In the genomic region with DNA sequence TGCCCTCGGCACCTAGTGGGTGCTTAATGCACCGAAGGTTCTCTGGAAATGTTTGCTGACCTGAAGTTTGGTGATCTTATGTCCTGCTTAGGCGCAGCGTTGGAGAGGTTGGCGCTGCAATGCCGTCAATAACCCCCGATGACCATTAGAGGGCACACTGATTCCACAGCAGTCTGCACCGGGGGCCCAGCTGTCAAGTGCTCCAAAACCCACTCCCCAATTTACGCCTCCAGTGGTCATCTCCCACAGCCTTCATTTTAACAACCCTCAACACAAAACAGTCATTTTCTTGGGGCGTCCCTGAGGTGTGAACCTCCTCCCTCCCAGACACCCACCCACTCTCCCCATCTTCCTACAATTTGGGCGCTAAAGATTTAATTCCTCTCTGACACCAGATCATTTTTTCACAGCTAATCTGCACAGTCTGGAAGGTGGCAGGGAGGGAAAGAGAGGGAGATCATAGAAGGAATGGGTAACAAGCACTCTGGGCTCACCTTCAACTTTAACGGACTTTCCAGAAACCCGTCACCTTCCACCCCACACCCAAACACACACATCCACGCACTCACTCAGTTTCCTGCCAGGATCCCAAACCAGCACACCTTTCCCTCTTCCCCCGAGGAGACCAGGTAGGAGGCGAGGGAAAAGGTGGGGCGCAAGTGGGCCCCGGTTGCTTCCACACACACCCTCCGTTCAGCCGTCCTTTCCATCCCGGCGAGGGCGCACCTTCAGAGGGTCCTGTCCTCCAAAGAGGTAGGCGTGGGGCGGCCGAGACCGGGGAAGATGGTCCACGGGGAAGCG, we compare ENCODE assay signal across 9 cellular contexts. TPM values are rescaled to one million over a fixed set of nuclear protein-coding genes. Genes with fewer than 3 reads are reported as not detected.
A peak's percentile ranks its signal among the peaks of the same experiment; 100 is the strongest.
DNase-seq lines count a peak whose midpoint lies in the region; ATAC-seq and TF ChIP-seq lines count a peak whose summit lies in the region.
"Had no signal": no experiment of that assay in that cellular context is flagged by ENCODE, and none has a peak within 500 bp of the region (broad histone marks: within the 10 kb centered on the region; RNA-seq: fewer than 3 reads in every experiment).

No MANE protein-coding gene starts in this region.

- H3K4me3 Mint-ChIP-seq in CD8-positive, alpha-beta memory T cell, result peak overlapping the region; percentile 65 to 92 (median 80)
- H3K4me3 Mint-ChIP-seq in progenitor cell of endocrine pancreas (ENCODE audit: low read depth), result peak overlapping the region; percentile 60

- peak overlapping the region; percentile 86 for H3K9ac ChIP-seq in adipocyte (ENCODE audit: low read length)

- H3K36me3 Mint-ChIP-seq in CD8-positive, alpha-beta memory T cell, result peaks cover 0 to 1% (median 0%) of the 10 kb centered on the region in 3 donors
- H3K36me3 Mint-ChIP-seq in progenitor cell of endocrine pancreas (ENCODE audit: insufficient read depth), result no peaks in the 10 kb centered on the region

- intact Hi-C loops in left ventricle myocardium superior (cut with micrococcal nuclease), result loop anchor here (5.0 kb wide), 1 partner anchor 94 kb away; no protein-coding TSS in a partner anchor

- H3K27ac Mint-ChIP-seq in CD8-positive, alpha-beta memory T cell, result peak overlapping the region in 1 of 8 donors; percentile 72
- peak overlapping the region; percentile 34 for H3K27ac Mint-ChIP-seq in progenitor cell of endocrine pancreas

- peaks cover 31 to 56% of the 10 kb centered on the region in 2 donors for H3K27me3 Mint-ChIP-seq in CD8-positive, alpha-beta memory T cell
- H3K27me3 Mint-ChIP-seq in progenitor cell of endocrine pancreas, result peaks cover 50% of the 10 kb centered on the region

- H3K4me3 ChIP-seq in CD8-positive, alpha-beta memory T cell (ENCODE audit: low read length), result peak overlapping the region; percentile 45
- peak overlapping the region; percentile 35 for H3K4me3 ChIP-seq in HL-60 (replicated peaks; ENCODE audit: insufficient read depth, low read length)
- peak overlapping the region; percentile 83 for H3K4me3 ChIP-seq in adipocyte (ENCODE audit: low read length)

- ATAC-seq in left ventricle myocardium superior, result peak; percentile 78
- no peak for ATAC-seq in GM18861 (IDR thresholded peaks at IDR 0.05; ENCODE audit: unreplicated experiment)
- no peak for ATAC-seq in HG03196 (IDR thresholded peaks at IDR 0.05; ENCODE audit: unreplicated experiment)

- H3K27ac ChIP-seq in CD8-positive, alpha-beta memory T cell (ENCODE audit: low read depth, low read length), result no peak overlapping the region
- no peak overlapping the region for H3K27ac ChIP-seq in HL-60 (replicated peaks)

- no peaks in the 10 kb centered on the region for H3K9me3 ChIP-seq in CD8-positive, alpha-beta memory T cell (ENCODE audit: low read length)
- no peaks in the 10 kb centered on the region for H3K9me3 ChIP-seq in adipocyte (ENCODE audit: control insufficient read depth, low read length)

- peaks cover 20 to 26% (median 22%) of the 10 kb centered on the region in 3 donors for H3K4me1 Mint-ChIP-seq in CD8-positive, alpha-beta memory T cell
- H3K4me1 Mint-ChIP-seq in progenitor cell of endocrine pancreas (ENCODE audit: low read depth), result peaks cover 11% of the 10 kb centered on the region

- H3K9me3 Mint-ChIP-seq in CD8-positive, alpha-beta memory T cell, result no peaks in the 10 kb centered on the region
- H3K9me3 Mint-ChIP-seq in progenitor cell of endocrine pancreas (ENCODE audit: low read depth), result no peaks in the 10 kb centered on the region

- DNase-seq in CD8-positive, alpha-beta memory T cell, result peak in 3 of 5 donors; percentile 18 to 56 (median 47)
- peak in 1 of 2 experiments; percentile 49 for DNase-seq in HL-60 (ENCODE audit: low read depth in 1 of 2, low spot score in 1 of 2)
- peak; percentile 65 for DNase-seq in RPMI8226
- DNase-seq in adipocyte (ENCODE audit: low read depth), result peak; percentile 79
- peak; percentile 61 for DNase-seq in left ventricle myocardium superior
- peak; percentile 37 for DNase-seq in progenitor cell of endocrine pancreas (ENCODE audit: low spot score, unreplicated experiment)

- TF ChIP-seq CTCF in HL-60 (IDR thresholded peaks at IDR 0.05; ENCODE audit: insufficient read depth, low read length) (peak; percentile 96), progenitor cell of endocrine pancreas (IDR thresholded peaks at IDR 0.05; ENCODE audit: unreplicated experiment) (peak; percentile 93)

- no peaks in the 10 kb centered on the region for H3K36me3 ChIP-seq in CD8-positive, alpha-beta memory T cell (ENCODE audit: insufficient read depth, low read length)
- peaks cover 20% of the 10 kb centered on the region for H3K36me3 ChIP-seq in adipocyte (ENCODE audit: control insufficient read depth, insufficient read depth, low read length, severe bottlenecking)

- POLR2A ChIA-PET in CD8-positive, alpha-beta memory T cell (lab: Charles Lee), result interaction anchor here (1.4 kb wide), 1 partner anchor 44 kb away, joined by 3 read pairs; a partner anchor contains a TSS

- CTCF ChIA-PET in CD8-positive, alpha-beta memory T cell (lab: Charles Lee), result interaction anchor here (0.8 to 1.8 kb wide), 11 partner anchors 8 to 309 kb away, joined by 3 to 9 read pairs (median 3); a partner anchor contains a TSS

- H3K4me1 ChIP-seq in CD8-positive, alpha-beta memory T cell (ENCODE audit: insufficient read depth, low read length), result peaks cover 20% of the 10 kb centered on the region
- peaks cover 19% of the 10 kb centered on the region for H3K4me1 ChIP-seq in adipocyte (ENCODE audit: control insufficient read depth, insufficient read depth, low read length)

- H3K27me3 ChIP-seq in CD8-positive, alpha-beta memory T cell (ENCODE audit: insufficient read depth, low read length, poor library complexity, severe bottlenecking), result peaks cover 41% of the 10 kb centered on the region
- peaks cover 31% of the 10 kb centered on the region for H3K27me3 ChIP-seq in HL-60 (ENCODE audit: insufficient read depth, poor library complexity, severe bottlenecking)
- no peaks in the 10 kb centered on the region for H3K27me3 ChIP-seq in adipocyte (replicated peaks; ENCODE audit: control insufficient read depth, insufficient read depth, low read length)

RNA-seq across cellular contexts. Expression of a gene that starts 0.6 kb away (rescaled TPM):
- total RNA-seq in CD8-positive, alpha-beta memory T cell, result not detected
- not detected for polyA plus RNA-seq in CD8-positive, alpha-beta memory T cell
- total RNA-seq in left ventricle myocardium superior (10.5 TPM), progenitor cell of endocrine pancreas (0.41 and 0.51 TPM in 2 replicates)
- total RNA-seq: T-helper 1 cell treated with Interleukin-12 subunit alpha and Interleukin-12 subunit beta and Interleukin-4 antibody, amounts not matched to agents 30 ng/mL and 1 ng/mL, for 36 hours had no signal

RNA-seq across cellular contexts. Expression of a gene that starts 7.1 kb away (rescaled TPM):
- 100 to 1,000 TPM; 379 to 394 TPM for total RNA-seq in CD8-positive, alpha-beta memory T cell
- polyA plus RNA-seq in CD8-positive, alpha-beta memory T cell, result 126 TPM
- 56.9 TPM for total RNA-seq in left ventricle myocardium superior
- 261 and 262 TPM in 2 replicates for total RNA-seq in progenitor cell of endocrine pancreas

RNA-seq across cellular contexts. Expression of a gene that starts 19.4 kb away (rescaled TPM):
- total RNA-seq in CD8-positive, alpha-beta memory T cell, result 10 to 100 TPM; 36.7 to 39.0 TPM
- polyA plus RNA-seq in CD8-positive, alpha-beta memory T cell, result 87.7 TPM
- total RNA-seq in left ventricle myocardium superior (60.1 TPM), progenitor cell of endocrine pancreas (38.0 and 42.3 TPM in 2 replicates)

RNA-seq across cellular contexts. Expression of a gene that starts 44.1 kb away (rescaled TPM):
- total RNA-seq in CD8-positive, alpha-beta memory T cell, result 10 to 100 TPM; 95.9 to 98.9 TPM
- 70.2 TPM for polyA plus RNA-seq in CD8-positive, alpha-beta memory T cell
- total RNA-seq in left ventricle myocardium superior (73.3 TPM), progenitor cell of endocrine pancreas (128 and 129 TPM in 2 replicates)

RNA-seq across cellular contexts. Expression of a gene that starts 49.7 kb away (rescaled TPM):
- not detected for total RNA-seq in CD8-positive, alpha-beta memory T cell
- polyA plus RNA-seq in CD8-positive, alpha-beta memory T cell, result 0.07 TPM
- total RNA-seq in left ventricle myocardium superior (2,048 TPM), progenitor cell of endocrine pancreas (0.80 TPM in 1 of 2 replicates, not detected in the other)
- total RNA-seq: T-helper 1 cell treated with Interleukin-12 subunit alpha and Interleukin-12 subunit beta and Interleukin-4 antibody, amounts not matched to agents 30 ng/mL and 1 ng/mL, for 36 hours had no signal
